1 cellular context compared by ENCODE assay signal in the genomic region with DNA sequence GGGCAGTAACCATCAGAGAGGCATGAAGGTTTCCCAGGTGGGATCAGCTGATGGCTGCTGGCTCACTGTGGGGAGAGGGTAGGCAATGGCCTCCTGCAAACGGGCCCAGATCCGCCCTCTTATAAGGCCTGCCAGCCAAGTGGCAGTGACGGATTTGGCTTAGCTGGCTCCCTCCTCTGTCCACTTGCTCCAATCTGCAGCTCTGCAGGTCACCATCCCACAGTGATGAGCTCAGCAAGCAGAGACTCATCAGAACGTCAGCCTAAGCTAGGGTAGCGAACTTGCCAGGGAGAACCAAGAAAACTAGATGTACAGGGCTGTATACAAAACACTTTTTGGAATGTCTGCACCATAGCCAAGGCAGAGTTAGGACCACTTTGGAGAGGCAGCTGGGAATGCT.
TF ChIP-seq lines count a peak whose summit lies in the region.

No MANE protein-coding gene starts in this region.

TF ChIP-seq in IMR-90, 13 proteins besides CTCF, POLR2A, EP300 and RAD21 (continued from another document):
- TF ChIP-seq FOS (IDR thresholded peaks at IDR 0.05; ENCODE audit: low read depth, low read length) (no peak), SMC3 (IDR thresholded peaks at IDR 0.05; ENCODE audit: low read depth, low read length) (no peak), RFX5 (IDR thresholded peaks at IDR 0.05; ENCODE audit: low read depth, low read length) (no peak), CEBPB (IDR thresholded peaks at IDR 0.05; ENCODE audit: low read depth, low read length) (no peak), RCOR1 (IDR thresholded peaks at IDR 0.05; ENCODE audit: insufficient replicate concordance, low read length) (no peak), MXI1 (IDR thresholded peaks at IDR 0.05; ENCODE audit: borderline replicate concordance, low read depth, low read length) (no peak), CHD1 (IDR thresholded peaks at IDR 0.05; ENCODE audit: low read depth, low read length) (no peak)
- TF ChIP-seq, protein P1, sequence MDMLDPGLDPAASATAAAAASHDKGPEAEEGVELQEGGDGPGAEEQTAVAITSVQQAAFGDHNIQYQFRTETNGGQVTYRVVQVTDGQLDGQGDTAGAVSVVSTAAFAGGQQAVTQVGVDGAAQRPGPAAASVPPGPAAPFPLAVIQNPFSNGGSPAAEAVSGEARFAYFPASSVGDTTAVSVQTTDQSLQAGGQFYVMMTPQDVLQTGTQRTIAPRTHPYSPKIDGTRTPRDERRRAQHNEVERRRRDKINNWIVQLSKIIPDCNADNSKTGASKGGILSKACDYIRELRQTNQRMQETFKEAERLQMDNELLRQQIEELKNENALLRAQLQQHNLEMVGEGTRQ (IDR thresholded peaks at IDR 0.05; ENCODE audit: low read depth, low read length), result no peak
